ENCODE assay signal across 8 cellular contexts in the genomic region with DNA sequence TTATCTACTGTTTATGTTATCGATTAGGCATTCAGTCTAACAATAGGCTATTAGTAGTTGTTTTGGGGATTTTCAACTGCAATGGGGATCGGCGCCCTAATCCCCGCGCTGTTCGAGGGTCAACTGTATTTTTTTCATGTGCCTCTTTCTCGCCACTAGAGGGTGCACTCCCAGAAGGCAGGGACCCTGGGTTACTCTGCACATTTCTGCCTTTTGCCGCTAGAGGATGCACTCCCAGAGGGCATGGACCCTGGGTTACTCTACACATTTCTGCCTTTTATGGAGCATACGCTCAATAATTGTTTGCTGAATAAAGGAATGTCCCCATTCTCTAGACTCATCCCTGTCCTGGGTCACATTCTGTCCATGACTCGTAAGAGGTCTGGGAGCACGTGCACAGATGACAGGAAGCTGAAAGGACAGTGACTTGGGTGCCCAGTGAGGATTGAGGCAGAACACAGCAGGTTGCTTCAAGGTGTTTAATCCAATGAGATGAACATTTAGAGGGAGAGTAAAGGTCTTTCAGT. TPM values are rescaled to one million over a fixed set of nuclear protein-coding genes. Genes with fewer than 3 reads are reported as not detected.
DNase-seq lines count a peak whose midpoint lies in the region; ATAC-seq and TF ChIP-seq lines count a peak whose summit lies in the region.

No MANE protein-coding gene starts in this region.

- H3K36me3 Mint-ChIP-seq in activated CD4-positive, alpha-beta T cell treated with anti-CD3 and anti-CD28 coated beads, Interleukin-2, amount 10 ng/mL, durations not matched to agents 7 days and 5 days (ENCODE audit: low read depth), result no peaks in the 10 kb centered on the region

- no peak overlapping the region for H3K4me3 ChIP-seq in lower lobe of right lung

- no peaks in the 10 kb centered on the region for H3K36me3 ChIP-seq in lower lobe of right lung

- H3K4me1 ChIP-seq in lower lobe of right lung, result peaks cover 11% of the 10 kb centered on the region

- no peak overlapping the region for H3K27ac Mint-ChIP-seq in activated CD4-positive, alpha-beta T cell treated with anti-CD3 and anti-CD28 coated beads, Interleukin-2, amount 10 ng/mL, durations not matched to agents 7 days and 5 days

- H3K4me3 Mint-ChIP-seq in activated CD4-positive, alpha-beta T cell treated with anti-CD3 and anti-CD28 coated beads, Interleukin-2, amount 10 ng/mL, durations not matched to agents 7 days and 5 days, result no peak overlapping the region

- ATAC-seq in HG02943 (IDR thresholded peaks at IDR 0.05; ENCODE audit: low read depth, unreplicated experiment), result peak; percentile 65
- ATAC-seq in lower lobe of right lung, result peak; percentile 94 to 95
- ATAC-seq in GM18861 (IDR thresholded peaks at IDR 0.05; ENCODE audit: unreplicated experiment), result no peak

- no peak overlapping the region for H3K27ac ChIP-seq in lower lobe of right lung

- H3K27me3 Mint-ChIP-seq in activated CD4-positive, alpha-beta T cell treated with anti-CD3 and anti-CD28 coated beads, Interleukin-2, amount 10 ng/mL, durations not matched to agents 7 days and 5 days, result peaks cover 48% of the 10 kb centered on the region

- peaks cover 10% of the 10 kb centered on the region for H3K9me3 Mint-ChIP-seq in activated CD4-positive, alpha-beta T cell treated with anti-CD3 and anti-CD28 coated beads, Interleukin-2, amount 10 ng/mL, durations not matched to agents 7 days and 5 days

- peaks cover 19% of the 10 kb centered on the region for H3K4me1 Mint-ChIP-seq in activated CD4-positive, alpha-beta T cell treated with anti-CD3 and anti-CD28 coated beads, Interleukin-2, amount 10 ng/mL, durations not matched to agents 7 days and 5 days

- peak; percentile 99 for TF ChIP-seq CTCF in lower lobe of right lung (IDR thresholded peaks at IDR 0.05)

- CTCF ChIA-PET in activated CD4-positive, alpha-beta T cell treated with anti-CD3 and anti-CD28 coated beads, Interleukin-2, amount 10 ng/mL, durations not matched to agents 7 days and 5 days (lab: Charles Lee), result interaction anchor here (0.6 to 2.6 kb wide), 13 partner anchors 9 to 244 kb away, joined by 3 to 12 read pairs (median 4); no protein-coding TSS in a partner anchor

- DNase-seq in DMS53 treated with DMSO at 0.1 percent for 48 hours (lab: John Stamatoyannopoulos, UW; ENCODE audit: unreplicated experiment), result peak; percentile 73
- DNase-seq in NCI-H460 (ENCODE audit: extremely low read depth, low read depth), result peak; percentile 65
- peak; percentile 72 for DNase-seq in activated CD4-positive, alpha-beta T cell treated with anti-CD3 and anti-CD28 coated beads, Interleukin-2, amount 10 ng/mL, durations not matched to agents 7 days and 5 days
- DNase-seq in dedifferentiated amniotic fluid mesenchymal stem cell (ENCODE audit: extremely low spot score), result peak; percentile 30
- peak; percentile 52 for DNase-seq in lower lobe of right lung
- peak; percentile 31 to 37 for DNase-seq in stimulated activated CD8-positive, alpha-beta memory T cell treated with anti-CD3 and anti-CD28 coated beads, Interleukin-2, amount 100 ng/mL, for 1 hour (ENCODE audit: low read depth in 2 of 2)

- no peaks in the 10 kb centered on the region for H3K9me3 ChIP-seq in lower lobe of right lung

- intact Hi-C loops in lower lobe of right lung (cut with DNase I), result no loop called here

- H3K27me3 ChIP-seq in lower lobe of right lung (ENCODE audit: low read depth), result no peaks in the 10 kb centered on the region

- POLR2A ChIA-PET in activated CD4-positive, alpha-beta T cell treated with anti-CD3 and anti-CD28 coated beads, Interleukin-2, amount 10 ng/mL, durations not matched to agents 7 days and 5 days (lab: Charles Lee), result no interaction called here

RNA-seq across cellular contexts. Expression of a gene that starts 27.9 kb away (rescaled TPM):
- total RNA-seq in NCI-H460 (2014; rRNA removed; shearing (Covaris generic)), result 3.6 and 6.0 TPM in 2 replicates
- polyA plus RNA-seq in NCI-H460 (2014; cell fraction: nucleus; rRNA removed), result 4.3 and 6.6 TPM in 2 replicates
- total RNA-seq in activated CD4-positive, alpha-beta T cell treated with anti-CD3 and anti-CD28 coated beads, Interleukin-2, amount 10 ng/mL, durations not matched to agents 7 days and 5 days, result 1 to 10 TPM; 7.0 to 8.2 TPM
- 15.2 TPM for total RNA-seq in lower lobe of right lung

RNA-seq across cellular contexts. Expression of a gene that starts 50.9 kb away (rescaled TPM):
- not detected in 2 replicates for total RNA-seq in NCI-H460 (2014; rRNA removed; shearing (Covaris generic))
- not detected in 2 replicates for polyA plus RNA-seq in NCI-H460 (2014; cell fraction: nucleus; rRNA removed)
- not detected for total RNA-seq in activated CD4-positive, alpha-beta T cell treated with anti-CD3 and anti-CD28 coated beads, Interleukin-2, amount 10 ng/mL, durations not matched to agents 7 days and 5 days
- total RNA-seq in lower lobe of right lung, result not detected
